Comparison of ENCODE assay signal across 1 cellular context in the genomic region with DNA sequence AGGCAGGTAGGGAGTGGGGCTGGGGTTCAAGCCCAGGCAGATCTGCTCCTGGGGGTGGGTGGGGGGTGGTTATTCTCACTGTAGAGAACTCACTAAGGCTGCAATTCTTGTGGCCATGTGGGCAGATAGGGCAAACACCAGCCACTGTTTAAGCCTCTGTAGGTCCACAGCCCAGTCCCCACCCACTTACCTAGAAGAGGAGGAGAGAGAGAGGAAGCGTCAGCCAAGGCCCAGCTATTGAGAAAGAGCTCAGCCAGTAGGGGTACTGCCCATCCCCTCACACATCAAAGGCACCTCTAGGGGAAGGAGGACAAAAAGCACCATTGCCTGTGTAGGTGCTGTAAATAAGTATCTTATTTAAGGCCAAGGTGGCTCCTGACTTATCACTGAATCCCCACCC.
TF ChIP-seq lines count a peak whose summit lies in the region.

No MANE protein-coding gene starts in this region.

TF ChIP-seq in GM23338, 12 proteins besides CTCF, POLR2A, EP300 and RAD21 (continued from another document):
- TF ChIP-seq, protein P1, sequence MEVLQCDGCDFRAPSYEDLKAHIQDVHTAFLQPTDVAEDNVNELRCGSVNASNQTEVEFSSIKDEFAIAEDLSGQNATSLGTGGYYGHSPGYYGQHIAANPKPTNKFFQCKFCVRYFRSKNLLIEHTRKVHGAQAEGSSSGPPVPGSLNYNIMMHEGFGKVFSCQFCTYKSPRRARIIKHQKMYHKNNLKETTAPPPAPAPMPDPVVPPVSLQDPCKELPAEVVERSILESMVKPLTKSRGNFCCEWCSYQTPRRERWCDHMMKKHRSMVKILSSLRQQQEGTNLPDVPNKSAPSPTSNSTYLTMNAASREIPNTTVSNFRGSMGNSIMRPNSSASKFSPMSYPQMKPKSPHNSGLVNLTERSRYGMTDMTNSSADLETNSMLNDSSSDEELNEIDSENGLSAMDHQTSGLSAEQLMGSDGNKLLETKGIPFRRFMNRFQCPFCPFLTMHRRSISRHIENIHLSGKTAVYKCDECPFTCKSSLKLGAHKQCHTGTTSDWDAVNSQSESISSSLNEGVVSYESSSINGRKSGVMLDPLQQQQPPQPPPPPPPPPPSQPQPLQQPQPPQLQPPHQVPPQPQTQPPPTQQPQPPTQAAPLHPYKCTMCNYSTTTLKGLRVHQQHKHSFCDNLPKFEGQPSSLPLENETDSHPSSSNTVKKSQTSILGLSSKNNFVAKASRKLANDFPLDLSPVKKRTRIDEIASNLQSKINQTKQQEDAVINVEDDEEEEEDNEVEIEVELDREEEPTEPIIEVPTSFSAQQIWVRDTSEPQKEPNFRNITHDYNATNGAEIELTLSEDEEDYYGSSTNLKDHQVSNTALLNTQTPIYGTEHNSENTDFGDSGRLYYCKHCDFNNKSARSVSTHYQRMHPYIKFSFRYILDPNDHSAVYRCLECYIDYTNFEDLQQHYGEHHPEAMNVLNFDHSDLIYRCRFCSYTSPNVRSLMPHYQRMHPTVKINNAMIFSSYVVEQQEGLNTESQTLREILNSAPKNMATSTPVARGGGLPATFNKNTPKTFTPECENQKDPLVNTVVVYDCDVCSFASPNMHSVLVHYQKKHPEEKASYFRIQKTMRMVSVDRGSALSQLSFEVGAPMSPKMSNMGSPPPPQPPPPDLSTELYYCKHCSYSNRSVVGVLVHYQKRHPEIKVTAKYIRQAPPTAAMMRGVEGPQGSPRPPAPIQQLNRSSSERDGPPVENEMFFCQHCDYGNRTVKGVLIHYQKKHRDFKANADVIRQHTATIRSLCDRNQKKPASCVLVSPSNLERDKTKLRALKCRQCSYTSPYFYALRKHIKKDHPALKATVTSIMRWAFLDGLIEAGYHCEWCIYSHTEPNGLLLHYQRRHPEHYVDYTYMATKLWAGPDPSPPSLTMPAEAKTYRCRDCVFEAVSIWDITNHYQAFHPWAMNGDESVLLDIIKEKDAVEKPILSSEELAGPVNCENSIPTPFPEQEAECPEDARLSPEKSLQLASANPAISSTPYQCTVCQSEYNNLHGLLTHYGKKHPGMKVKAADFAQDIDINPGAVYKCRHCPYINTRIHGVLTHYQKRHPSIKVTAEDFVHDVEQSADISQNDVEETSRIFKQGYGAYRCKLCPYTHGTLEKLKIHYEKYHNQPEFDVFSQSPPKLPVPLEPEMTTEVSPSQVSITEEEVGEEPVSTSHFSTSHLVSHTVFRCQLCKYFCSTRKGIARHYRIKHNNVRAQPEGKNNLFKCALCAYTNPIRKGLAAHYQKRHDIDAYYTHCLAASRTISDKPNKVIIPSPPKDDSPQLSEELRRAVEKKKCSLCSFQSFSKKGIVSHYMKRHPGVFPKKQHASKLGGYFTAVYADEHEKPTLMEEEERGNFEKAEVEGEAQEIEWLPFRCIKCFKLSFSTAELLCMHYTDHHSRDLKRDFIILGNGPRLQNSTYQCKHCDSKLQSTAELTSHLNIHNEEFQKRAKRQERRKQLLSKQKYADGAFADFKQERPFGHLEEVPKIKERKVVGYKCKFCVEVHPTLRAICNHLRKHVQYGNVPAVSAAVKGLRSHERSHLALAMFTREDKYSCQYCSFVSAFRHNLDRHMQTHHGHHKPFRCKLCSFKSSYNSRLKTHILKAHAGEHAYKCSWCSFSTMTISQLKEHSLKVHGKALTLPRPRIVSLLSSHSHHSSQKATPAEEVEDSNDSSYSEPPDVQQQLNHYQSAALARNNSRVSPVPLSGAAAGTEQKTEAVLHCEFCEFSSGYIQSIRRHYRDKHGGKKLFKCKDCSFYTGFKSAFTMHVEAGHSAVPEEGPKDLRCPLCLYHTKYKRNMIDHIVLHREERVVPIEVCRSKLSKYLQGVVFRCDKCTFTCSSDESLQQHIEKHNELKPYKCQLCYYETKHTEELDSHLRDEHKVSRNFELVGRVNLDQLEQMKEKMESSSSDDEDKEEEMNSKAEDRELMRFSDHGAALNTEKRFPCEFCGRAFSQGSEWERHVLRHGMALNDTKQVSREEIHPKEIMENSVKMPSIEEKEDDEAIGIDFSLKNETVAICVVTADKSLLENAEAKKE (CRISPR knock-in tag; IDR thresholded peaks at IDR 0.05), result no peak
TF ChIP-seq in GM23338: peak in this region for 0.
